8 cellular contexts compared by ENCODE assay signal in the genomic region with DNA sequence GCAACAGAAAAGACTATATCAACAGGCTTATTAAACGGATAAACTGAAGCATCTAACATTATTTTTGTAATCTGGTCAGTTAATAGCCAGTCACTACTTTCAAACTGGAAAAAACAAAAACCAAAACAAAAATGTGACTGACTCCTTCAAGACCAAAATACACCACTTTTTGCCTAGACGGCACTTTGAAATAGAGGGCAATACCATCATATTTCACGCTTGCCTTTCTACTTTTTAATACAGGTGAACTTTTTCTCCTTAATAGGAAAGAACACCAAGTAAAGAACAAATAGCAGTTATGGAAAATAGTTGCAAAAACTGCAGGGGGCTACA. TPM values are rescaled to one million over a fixed set of nuclear protein-coding genes. Genes with fewer than 3 reads are reported as not detected.
A peak's percentile ranks its signal among the peaks of the same experiment; 100 is the strongest.
DNase-seq lines count a peak whose midpoint lies in the region; ATAC-seq and TF ChIP-seq lines count a peak whose summit lies in the region.

No MANE protein-coding gene starts in this region.

- TF ChIP-seq POLR2A in spleen (IDR thresholded peaks at IDR 0.05): peak in 1 of 3 donors; percentile 8

- POLR2A ChIA-PET in HEK293T (lab: Yijun Ruan, JAX): interaction anchor here (1.0 to 1.7 kb wide), 3 partner anchors 9 to 76 kb away, joined by 3 to 6 read pairs (median 5); partner anchors contain the start of genes RAP1B and SLC35E3

- no peaks in the 10 kb centered on the region for H3K4me1 ChIP-seq in right cardiac atrium (ENCODE audit: control insufficient read depth, insufficient read depth, low read length)
- peaks cover 18 to 41% (median 27%) of the 10 kb centered on the region in 6 donors for H3K4me1 ChIP-seq in spleen

- intact Hi-C loops in right cardiac atrium (cut with DNase I): loop anchor here in 3 of 4 donors (5.0 to 10.0 kb wide), 3 partner anchors 74 to 331 kb away; partner anchors contain the start of gene RAP1B (in 1 of the 3)
- intact Hi-C loops in spleen (cut with DNase I; ENCODE audit: low total_unique reads): loop anchor here (5.0 to 10.0 kb wide), 2 partner anchors 74 to 331 kb away; partner anchors contain the start of gene RAP1B

- ATAC-seq in T-helper 17 cell (peak; percentile 2), right cardiac atrium (no peak), GM19452 (IDR thresholded peaks at IDR 0.05; ENCODE audit: unreplicated experiment) (no peak)

- no peak for TF ChIP-seq CTCF in spleen (IDR thresholded peaks at IDR 0.05 in 8 of 11, conservative IDR thresholded peaks at IDR 0.05 in 3 of 11)

- 33% methylated on average over 3 of the region's 3 CpGs for WGBS in right cardiac atrium
- WGBS in spleen, 5 donors: 34 to 47% (median 37%) methylated on average over 3 of the region's 3 CpGs

- H3K4me3 Mint-ChIP-seq in T-helper 17 cell: peak overlapping the region; percentile 96

- H3K36me3 Mint-ChIP-seq in T-helper 17 cell (ENCODE audit: low read depth): no peaks in the 10 kb centered on the region

- H3K27ac ChIP-seq in right cardiac atrium (ENCODE audit: low read length) (peak overlapping the region; percentile 87), spleen (peak overlapping the region; percentile 68 to 90 (median 86))

- H3K9me3 ChIP-seq in T-helper 17 cell (ENCODE audit: control insufficient read depth, low read length, poor library complexity, severe bottlenecking) (no peaks in the 10 kb centered on the region), right cardiac atrium (ENCODE audit: control insufficient read depth, low read length) (no peaks in the 10 kb centered on the region), spleen (no peaks in the 10 kb centered on the region)

- H3K27ac Mint-ChIP-seq in T-helper 17 cell: peak overlapping the region; percentile 94

- H3K36me3 ChIP-seq in H7 (replicated peaks; ENCODE audit: control insufficient read depth, insufficient read depth, low read length) (peaks cover 2% of the 10 kb centered on the region; the same call in 1 of the 2 replicates), spleen (peaks cover 0 to 22% (median 15%) of the 10 kb centered on the region in 6 donors)

- no peaks in the 10 kb centered on the region for H3K27me3 Mint-ChIP-seq in T-helper 17 cell

- CTCF ChIA-PET in HEK293T (lab: Yijun Ruan, JAX): no interaction called here

- no peak for DNase-seq in H7
- no peak for DNase-seq in T-helper 17 cell
- no peak for DNase-seq in right cardiac atrium
- no peak for DNase-seq in spleen
- no peak for DNase-seq in HEK293T (ENCODE audit: extremely low spot score)
- no peak for DNase-seq in NCI-H146 treated with DMSO at 0.1 percent for 48 hours (lab: John Stamatoyannopoulos, UW; ENCODE audit: unreplicated experiment)
- no peak for DNase-seq in NCI-H1930 (lab: John Stamatoyannopoulos, UW)

- H3K4me3 ChIP-seq in H7 (ENCODE audit: insufficient read depth, low read depth, low read length) (peak overlapping the region; percentile 66), right cardiac atrium (ENCODE audit: low read length) (peak overlapping the region; percentile 59), spleen (peak overlapping the region; percentile 78 to 100 (median 97))

- peaks cover 4% of the 10 kb centered on the region for H3K4me1 Mint-ChIP-seq in T-helper 17 cell

- H3K27me3 ChIP-seq in H7 (ENCODE audit: control insufficient read depth, insufficient read depth, low read length) (no peaks in the 10 kb centered on the region), right cardiac atrium (ENCODE audit: control insufficient read depth, insufficient read depth) (no peaks in the 10 kb centered on the region), spleen (replicated peaks in 1 of 7) (no peaks in the 10 kb centered on the region)

TF ChIP-seq in HEK293T, 16 proteins besides CTCF, POLR2A, EP300 and RAD21:
- TF ChIP-seq SUZ12 (IDR thresholded peaks at IDR 0.05) (no peak), SP1 (IDR thresholded peaks at IDR 0.05) (no peak), HDGF (IDR thresholded peaks at IDR 0.05; ENCODE audit: borderline replicate concordance) (no peak), NFRKB (IDR thresholded peaks at IDR 0.05) (no peak), BHLHE40 (IDR thresholded peaks at IDR 0.05; ENCODE audit: borderline replicate concordance) (no peak), ZNF384 (IDR thresholded peaks at IDR 0.05) (no peak), FOXM1 (IDR thresholded peaks at IDR 0.05; ENCODE audit: borderline replicate concordance) (no peak), CTBP1 (IDR thresholded peaks at IDR 0.05; ENCODE audit: borderline replicate concordance) (no peak), LEF1 (IDR thresholded peaks at IDR 0.05; ENCODE audit: borderline replicate concordance) (no peak)

RNA-seq across cellular contexts. Expression of gene NUP107, which starts 0.6 kb away (rescaled TPM):
- total RNA-seq in H7 (2014; rRNA removed; shearing (Covaris generic)): 141 and 160 TPM in 2 replicates
- total RNA-seq in T-helper 17 cell (10 to 100 TPM; 39.2 to 42.4 TPM), right cardiac atrium (10 to 100 TPM; 21.8 to 30.3 (median 25.6) TPM), spleen (10 to 100 TPM; 41.1 to 61.4 (median 53.4) TPM)
- polyA plus RNA-seq in right cardiac atrium (14.4 TPM), spleen (10 to 100 TPM; 19.7 to 26.7 (median 20.3) TPM)

RNA-seq across cellular contexts. Expression of gene SLC35E3, which starts 59.7 kb away (rescaled TPM):
- 2.1 and 3.8 TPM in 2 replicates for total RNA-seq in H7 (2014; rRNA removed; shearing (Covaris generic))
- total RNA-seq in T-helper 17 cell (1 to 10 TPM; 7.0 to 8.3 TPM), right cardiac atrium (1 to 10 TPM; 5.2 to 9.6 (median 6.7) TPM), spleen (10 to 100 TPM in 3 of 7 donors, 1 to 10 TPM in 4; 4.8 to 16.1 (median 7.8) TPM)
- polyA plus RNA-seq in right cardiac atrium (5.5 TPM), spleen (1 to 10 TPM; 4.8 to 5.7 (median 5.1) TPM)
